In genomic region chr11:71782229-71782856, GRCh38 we compare ENCODE assay signal across 20 cellular contexts. TPM values are rescaled to one million over a fixed set of nuclear protein-coding genes. Genes with fewer than 3 reads are reported as not detected.
"Had no signal": no experiment of that assay in that cellular context is flagged by ENCODE, and none has a peak within 500 bp of the region (broad histone marks: within the 10 kb centered on the region; RNA-seq: fewer than 3 reads in every experiment).

No MANE protein-coding gene starts in this region.

RNA-seq across cellular contexts. Expression of gene DEFB108B, which starts 50.7 kb away (rescaled TPM):
- total RNA-seq: naive thymus-derived CD4-positive, alpha-beta T cell; natural killer cell; occipital lobe; osteoblast; pancreas; posterior vena cava; prostate gland; pulmonary artery endothelial cell; right atrium auricular region; sciatic nerve; stomach; subcutaneous adipose tissue; temporal lobe; thoracic aorta; thyroid gland; tibial nerve; upper lobe of right lung; urinary bladder; uterus had no signal
- polyA plus RNA-seq: naive thymus-derived CD4-positive, alpha-beta T cell; neural cell; pancreas; stomach; urinary bladder had no signal
